Comparison of ENCODE assay signal across 15 cellular contexts in genomic region chr17:9200699-9201359, GRCh38.
A peak's percentile ranks its signal among the peaks of the same experiment; 100 is the strongest.
DNase-seq lines count a peak whose midpoint lies in the region; ATAC-seq and TF ChIP-seq lines count a peak whose summit lies in the region.
"Had no signal": no experiment of that assay in that cellular context is flagged by ENCODE, and none has a peak within 500 bp of the region (broad histone marks: within the 10 kb centered on the region; RNA-seq: fewer than 3 reads in every experiment).

No MANE protein-coding gene starts in this region.

- peak overlapping the region; percentile 24 for H3K4me3 Mint-ChIP-seq in activated B cell treated with CpG ODN at 0.5 μM for 24 hours
- H3K4me3 Mint-ChIP-seq in activated CD4-positive, alpha-beta T cell treated with anti-CD3 and anti-CD28 coated beads, Interleukin-2, amount 10 ng/mL, durations not matched to agents 7 days and 5 days = no peak overlapping the region
- H3K4me3 Mint-ChIP-seq: immature natural killer cell had no signal

- intact Hi-C loops in activated B cell treated with CpG ODN at 0.5 μM for 24 hours (cut with micrococcal nuclease) = loop anchor here (5.0 kb wide), 1 partner anchor 36 kb away; no protein-coding TSS in a partner anchor

- CTCF ChIA-PET in activated B cell treated with CpG ODN at 0.5 μM for 24 hours (lab: Charles Lee) = interaction anchor here (0.6 kb wide), 1 partner anchor 82 kb away, joined by 3 read pairs; no protein-coding TSS in a partner anchor
- CTCF ChIA-PET in activated CD4-positive, alpha-beta T cell treated with anti-CD3 and anti-CD28 coated beads, Interleukin-2, amount 10 ng/mL, durations not matched to agents 7 days and 5 days (lab: Charles Lee) = interaction anchor here (0.6 to 0.7 kb wide), 2 partner anchors 9 to 154 kb away, joined by 4 to 6 read pairs; no protein-coding TSS in a partner anchor

- DNase-seq in activated B cell treated with CpG ODN at 0.5 μM for 24 hours (no peak), foreskin fibroblast (no peak), iPS-NIHi11 (ENCODE audit: low spot score) (no peak)
- DNase-seq in activated CD4-positive, alpha-beta T cell treated with anti-CD3 and anti-CD28 coated beads, Interleukin-2, amount 10 ng/mL, durations not matched to agents 7 days and 5 days = no peak
- DNase-seq: anterior cingulate cortex; immature natural killer cell; NCI-H1105; stimulated activated CD4-positive, alpha-beta T cell treated with anti-CD3 and anti-CD28 coated beads, Interleukin-4, amount 100 ng/mL, for 4 hours; stomach had no signal

- H3K9me3 Mint-ChIP-seq in activated B cell treated with CpG ODN at 0.5 μM for 24 hours = no peaks in the 10 kb centered on the region
- H3K9me3 Mint-ChIP-seq in activated CD4-positive, alpha-beta T cell treated with anti-CD3 and anti-CD28 coated beads, Interleukin-2, amount 10 ng/mL, durations not matched to agents 7 days and 5 days = no peaks in the 10 kb centered on the region
- H3K9me3 Mint-ChIP-seq: immature natural killer cell had no signal

- peaks cover 51% of the 10 kb centered on the region for H3K4me1 Mint-ChIP-seq in activated B cell treated with CpG ODN at 0.5 μM for 24 hours
- peaks cover 12% of the 10 kb centered on the region for H3K4me1 Mint-ChIP-seq in activated CD4-positive, alpha-beta T cell treated with anti-CD3 and anti-CD28 coated beads, Interleukin-2, amount 10 ng/mL, durations not matched to agents 7 days and 5 days
- H3K4me1 Mint-ChIP-seq: immature natural killer cell had no signal

- TF ChIP-seq CTCF in activated B cell treated with CpG ODN at 0.5 μM for 24 hours (IDR thresholded peaks at IDR 0.05) = no peak
- TF ChIP-seq CTCF in foreskin fibroblast (IDR thresholded peaks at IDR 0.05; ENCODE audit: low read depth, low read length) = no peak

- no peaks in the 10 kb centered on the region for H3K27me3 Mint-ChIP-seq in activated B cell treated with CpG ODN at 0.5 μM for 24 hours
- H3K27me3 Mint-ChIP-seq in activated CD4-positive, alpha-beta T cell treated with anti-CD3 and anti-CD28 coated beads, Interleukin-2, amount 10 ng/mL, durations not matched to agents 7 days and 5 days = no peaks in the 10 kb centered on the region

- peak overlapping the region; percentile 85 for H3K27ac Mint-ChIP-seq in activated B cell treated with CpG ODN at 0.5 μM for 24 hours
- H3K27ac Mint-ChIP-seq in activated CD4-positive, alpha-beta T cell treated with anti-CD3 and anti-CD28 coated beads, Interleukin-2, amount 10 ng/mL, durations not matched to agents 7 days and 5 days = no peak overlapping the region
- H3K27ac Mint-ChIP-seq: immature natural killer cell, progenitor cell of endocrine pancreas had no signal

- POLR2A ChIA-PET in activated B cell treated with CpG ODN at 0.5 μM for 24 hours (lab: Charles Lee) = interaction anchor here (0.5 to 0.6 kb wide), 2 partner anchors 34 to 762 kb away, joined by 4 to 14 read pairs; no protein-coding TSS in a partner anchor
- POLR2A ChIA-PET in activated CD4-positive, alpha-beta T cell treated with anti-CD3 and anti-CD28 coated beads, Interleukin-2, amount 10 ng/mL, durations not matched to agents 7 days and 5 days (lab: Charles Lee) = no interaction called here

- ATAC-seq in GM18520 (IDR thresholded peaks at IDR 0.05; ENCODE audit: unreplicated experiment) (peak; percentile 83), GM21390 (IDR thresholded peaks at IDR 0.05; ENCODE audit: unreplicated experiment) (peak; percentile 65), HG02973 (IDR thresholded peaks at IDR 0.05; ENCODE audit: unreplicated experiment) (peak; percentile 74), activated B cell treated with CpG ODN at 0.5 μM for 24 hours (ENCODE audit: low read depth) (peak; percentile 82), GM19455 (IDR thresholded peaks at IDR 0.05; ENCODE audit: unreplicated experiment) (no peak)
- ATAC-seq: mucosa of descending colon had no signal

- H3K36me3 Mint-ChIP-seq in activated B cell treated with CpG ODN at 0.5 μM for 24 hours (ENCODE audit: low read depth) = no peaks in the 10 kb centered on the region
- H3K36me3 Mint-ChIP-seq in activated CD4-positive, alpha-beta T cell treated with anti-CD3 and anti-CD28 coated beads, Interleukin-2, amount 10 ng/mL, durations not matched to agents 7 days and 5 days (ENCODE audit: low read depth) = no peaks in the 10 kb centered on the region
- H3K36me3 Mint-ChIP-seq: immature natural killer cell had no signal

- H3K4me3 ChIP-seq in foreskin fibroblast (ENCODE audit: low read depth in 1 of 2, low read length in 2 of 2) = no peak overlapping the region
- H3K4me3 ChIP-seq: mucosa of descending colon, stomach had no signal
